ENCODE assay signal across 8 cellular contexts in the genomic region with DNA sequence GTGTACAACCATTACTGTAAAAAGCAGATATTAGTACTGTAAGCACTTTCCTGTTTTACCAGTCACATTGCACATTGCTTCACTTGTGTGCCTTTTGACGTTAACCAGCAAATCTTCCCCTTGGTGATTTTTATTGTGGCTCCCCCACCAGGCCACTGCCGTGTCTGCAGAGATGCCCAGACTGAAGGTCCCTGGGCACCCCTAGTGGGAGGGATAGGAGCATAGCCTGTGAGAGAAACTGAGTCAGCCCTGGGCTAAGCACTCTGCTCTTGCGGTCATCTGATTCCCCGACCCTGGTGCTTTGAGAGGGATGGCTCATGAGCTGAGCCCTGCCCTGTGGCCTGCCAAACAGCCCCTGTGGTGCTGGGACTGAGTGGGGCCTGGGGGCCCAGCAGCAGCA.
DNase-seq lines count a peak whose midpoint lies in the region; ATAC-seq, FAIRE-seq and TF ChIP-seq lines count a peak whose summit lies in the region.

No MANE protein-coding gene starts in this region.

- ATAC-seq in stimulated activated naive CD8-positive, alpha-beta T cell treated with anti-CD3 and anti-CD28 coated beads, Interleukin-15, amount 100 ng/mL, for 72 hours: peak; percentile 82
- ATAC-seq in HG03442 (IDR thresholded peaks at IDR 0.05; ENCODE audit: unreplicated experiment): no peak
- ATAC-seq in HG02763 (IDR thresholded peaks at IDR 0.05; ENCODE audit: unreplicated experiment): no peak

- H3K27me3 ChIP-seq in SK-N-SH (ENCODE audit: insufficient read depth): no peaks in the 10 kb centered on the region
- no peaks in the 10 kb centered on the region for H3K27me3 ChIP-seq in liver (ENCODE audit: control insufficient read depth in 4 of 4, insufficient read depth in 4 of 4, low read length in 3 of 4)

- DNase-seq in GM18507 (ENCODE audit: extremely low spot score, insufficient read length, low read depth): peak; percentile 32
- DNase-seq in SK-N-SH: peak; percentile 56
- DNase-seq in activated naive CD8-positive, alpha-beta T cell treated with anti-CD3 and anti-CD28 coated beads, Interleukin-2, amount 50 U/mL, for 16 hours (ENCODE audit: low read depth, low spot score): peak; percentile 19
- peak; percentile 30 to 55 for DNase-seq in stimulated activated naive CD8-positive, alpha-beta T cell treated with anti-CD3 and anti-CD28 coated beads, Interleukin-15, amount 100 ng/mL, for 72 hours
- no peak for DNase-seq in AG08396 (ENCODE audit: low spot score)

- H3K9me3 ChIP-seq in SK-N-SH: no peaks in the 10 kb centered on the region
- no peaks in the 10 kb centered on the region for H3K9me3 ChIP-seq in liver (ENCODE audit: control insufficient read depth in 4 of 4, low read length in 3 of 4)

- CTCF ChIA-PET in SK-N-SH (lab: Yijun Ruan, JAX): interaction anchor here (0.7 kb wide), 1 partner anchor 19 kb away, joined by 3 read pairs; no protein-coding TSS in a partner anchor

- H3K27me3 Mint-ChIP-seq in stimulated activated naive CD8-positive, alpha-beta T cell treated with anti-CD3 and anti-CD28 coated beads, Interleukin-15, amount 100 ng/mL, for 72 hours: no peaks in the 10 kb centered on the region

- H3F3A ChIP-seq in SK-N-SH (replicated peaks; ENCODE audit: insufficient read depth): no peaks in the 10 kb centered on the region

- H3K4me3 Mint-ChIP-seq in stimulated activated naive CD8-positive, alpha-beta T cell treated with anti-CD3 and anti-CD28 coated beads, Interleukin-15, amount 100 ng/mL, for 72 hours: no peak overlapping the region

- H3K9ac ChIP-seq in SK-N-SH (no peak overlapping the region), liver (ENCODE audit: low read depth in 1 of 2, low read length in 2 of 2) (no peak overlapping the region)

- no peaks in the 10 kb centered on the region for H3K9me2 ChIP-seq in SK-N-SH

- POLR2A ChIA-PET in SK-N-SH (lab: Yijun Ruan, JAX): no interaction called here

- no peaks in the 10 kb centered on the region for H4K20me1 ChIP-seq in SK-N-SH (ENCODE audit: insufficient read depth)

- no peaks in the 10 kb centered on the region for H3K9me3 Mint-ChIP-seq in stimulated activated naive CD8-positive, alpha-beta T cell treated with anti-CD3 and anti-CD28 coated beads, Interleukin-15, amount 100 ng/mL, for 72 hours

- no peak overlapping the region for H2AFZ ChIP-seq in SK-N-SH (ENCODE audit: low read depth)

- no peak overlapping the region for H3K27ac ChIP-seq in SK-N-SH (ENCODE audit: low read depth in 2 of 2, low read length in 1 of 2)
- no peak overlapping the region for H3K27ac ChIP-seq in liver (ENCODE audit: low read depth in 1 of 2, low read length in 2 of 2)

- no peak for TF ChIP-seq EP300 in SK-N-SH (IDR thresholded peaks at IDR 0.05; ENCODE audit: borderline replicate concordance in 1 of 2, low read depth in 1 of 2, low read length in 1 of 2)

- H3K27ac Mint-ChIP-seq in stimulated activated naive CD8-positive, alpha-beta T cell treated with anti-CD3 and anti-CD28 coated beads, Interleukin-15, amount 100 ng/mL, for 72 hours: peak overlapping the region in 1 of 2 donors; percentile 47

- TF ChIP-seq CTCF in SK-N-SH (IDR thresholded peaks at IDR 0.05): peak; percentile 40
- peak; percentile 41 for TF ChIP-seq CTCF in liver (IDR thresholded peaks at IDR 0.05; ENCODE audit: low read depth, low read length, missing input control)

- no peak overlapping the region for H3K4me2 ChIP-seq in SK-N-SH

- TF ChIP-seq RAD21 in SK-N-SH (IDR thresholded peaks at IDR 0.05; ENCODE audit: low read length) (peak; percentile 60), liver (IDR thresholded peaks at IDR 0.05) (peak; percentile 67 to 73)

- H3K4me3 ChIP-seq in SK-N-SH (ENCODE audit: low read depth in 2 of 2, low read length in 1 of 2) (no peak overlapping the region), liver (ENCODE audit: low read depth in 1 of 3, low read length in 3 of 3) (no peak overlapping the region)

- H3K4me1 ChIP-seq in SK-N-SH (ENCODE audit: control insufficient read depth in 1 of 2, insufficient read depth in 2 of 2, low read depth in 1 of 2, low read length in 1 of 2): peaks cover 14 to 18% of the 10 kb centered on the region in 2 experiments; a peak in 3 of 4 replicates
- no peaks in the 10 kb centered on the region for H3K4me1 ChIP-seq in liver (ENCODE audit: control insufficient read depth in 4 of 4, insufficient read depth in 4 of 4, low read length in 3 of 4)

- WGBS in SK-N-SH (ENCODE audit: low lambda C conversion rate): 83% methylated on average over 4 of the region's 4 CpGs
- WGBS in liver: 72% methylated on average over 4 of the region's 4 CpGs

- H3K36me3 ChIP-seq in SK-N-SH (replicated peaks in 1 of 2; ENCODE audit: control insufficient read depth in 1 of 2, insufficient read depth in 2 of 2, low read length in 1 of 2) (peaks cover 0 to 3% of the 10 kb centered on the region in 2 experiments), liver (ENCODE audit: control insufficient read depth in 4 of 4, insufficient read depth in 3 of 4, low read depth in 1 of 4, low read length in 3 of 4) (no peaks in the 10 kb centered on the region)

- no peak for FAIRE-seq in GM18507 (lab: Jason Lieb, UNC)

- peaks cover 62% of the 10 kb centered on the region for H3K4me1 Mint-ChIP-seq in stimulated activated naive CD8-positive, alpha-beta T cell treated with anti-CD3 and anti-CD28 coated beads, Interleukin-15, amount 100 ng/mL, for 72 hours

- peaks cover 14% of the 10 kb centered on the region; the same call in 1 of the 2 replicates for H3K79me2 ChIP-seq in SK-N-SH (ENCODE audit: insufficient read depth)

TF ChIP-seq in SK-N-SH, 30 proteins besides CTCF, POLR2A, EP300 and RAD21:
- TF ChIP-seq JUND (IDR thresholded peaks at IDR 0.05) (no peak), SMC3 (IDR thresholded peaks at IDR 0.05; ENCODE audit: low read depth, low read length) (peak; percentile 35; the same call in 1 of the 2 replicates)
- TF ChIP-seq, protein P1, sequence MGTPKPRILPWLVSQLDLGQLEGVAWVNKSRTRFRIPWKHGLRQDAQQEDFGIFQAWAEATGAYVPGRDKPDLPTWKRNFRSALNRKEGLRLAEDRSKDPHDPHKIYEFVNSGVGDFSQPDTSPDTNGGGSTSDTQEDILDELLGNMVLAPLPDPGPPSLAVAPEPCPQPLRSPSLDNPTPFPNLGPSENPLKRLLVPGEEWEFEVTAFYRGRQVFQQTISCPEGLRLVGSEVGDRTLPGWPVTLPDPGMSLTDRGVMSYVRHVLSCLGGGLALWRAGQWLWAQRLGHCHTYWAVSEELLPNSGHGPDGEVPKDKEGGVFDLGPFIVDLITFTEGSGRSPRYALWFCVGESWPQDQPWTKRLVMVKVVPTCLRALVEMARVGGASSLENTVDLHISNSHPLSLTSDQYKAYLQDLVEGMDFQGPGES (IDR thresholded peaks at IDR 0.05; ENCODE audit: low read depth, low read length): no peak

TF ChIP-seq in liver, 16 proteins besides CTCF, POLR2A, EP300 and RAD21:
- TF ChIP-seq FOXA2 (IDR thresholded peaks at IDR 0.05) (no peak), JUND (IDR thresholded peaks at IDR 0.05) (no peak), NR2F2 (IDR thresholded peaks at IDR 0.05) (no peak), RXRA (IDR thresholded peaks at IDR 0.05) (no peak)
- TF ChIP-seq, protein P2, sequence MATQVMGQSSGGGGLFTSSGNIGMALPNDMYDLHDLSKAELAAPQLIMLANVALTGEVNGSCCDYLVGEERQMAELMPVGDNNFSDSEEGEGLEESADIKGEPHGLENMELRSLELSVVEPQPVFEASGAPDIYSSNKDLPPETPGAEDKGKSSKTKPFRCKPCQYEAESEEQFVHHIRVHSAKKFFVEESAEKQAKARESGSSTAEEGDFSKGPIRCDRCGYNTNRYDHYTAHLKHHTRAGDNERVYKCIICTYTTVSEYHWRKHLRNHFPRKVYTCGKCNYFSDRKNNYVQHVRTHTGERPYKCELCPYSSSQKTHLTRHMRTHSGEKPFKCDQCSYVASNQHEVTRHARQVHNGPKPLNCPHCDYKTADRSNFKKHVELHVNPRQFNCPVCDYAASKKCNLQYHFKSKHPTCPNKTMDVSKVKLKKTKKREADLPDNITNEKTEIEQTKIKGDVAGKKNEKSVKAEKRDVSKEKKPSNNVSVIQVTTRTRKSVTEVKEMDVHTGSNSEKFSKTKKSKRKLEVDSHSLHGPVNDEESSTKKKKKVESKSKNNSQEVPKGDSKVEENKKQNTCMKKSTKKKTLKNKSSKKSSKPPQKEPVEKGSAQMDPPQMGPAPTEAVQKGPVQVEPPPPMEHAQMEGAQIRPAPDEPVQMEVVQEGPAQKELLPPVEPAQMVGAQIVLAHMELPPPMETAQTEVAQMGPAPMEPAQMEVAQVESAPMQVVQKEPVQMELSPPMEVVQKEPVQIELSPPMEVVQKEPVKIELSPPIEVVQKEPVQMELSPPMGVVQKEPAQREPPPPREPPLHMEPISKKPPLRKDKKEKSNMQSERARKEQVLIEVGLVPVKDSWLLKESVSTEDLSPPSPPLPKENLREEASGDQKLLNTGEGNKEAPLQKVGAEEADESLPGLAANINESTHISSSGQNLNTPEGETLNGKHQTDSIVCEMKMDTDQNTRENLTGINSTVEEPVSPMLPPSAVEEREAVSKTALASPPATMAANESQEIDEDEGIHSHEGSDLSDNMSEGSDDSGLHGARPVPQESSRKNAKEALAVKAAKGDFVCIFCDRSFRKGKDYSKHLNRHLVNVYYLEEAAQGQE (IDR thresholded peaks at IDR 0.05): no peak
- TF ChIP-seq, protein P3, sequence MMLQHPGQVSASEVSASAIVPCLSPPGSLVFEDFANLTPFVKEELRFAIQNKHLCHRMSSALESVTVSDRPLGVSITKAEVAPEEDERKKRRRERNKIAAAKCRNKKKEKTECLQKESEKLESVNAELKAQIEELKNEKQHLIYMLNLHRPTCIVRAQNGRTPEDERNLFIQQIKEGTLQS (IDR thresholded peaks at IDR 0.05): no peak
- TF ChIP-seq, protein P4, sequence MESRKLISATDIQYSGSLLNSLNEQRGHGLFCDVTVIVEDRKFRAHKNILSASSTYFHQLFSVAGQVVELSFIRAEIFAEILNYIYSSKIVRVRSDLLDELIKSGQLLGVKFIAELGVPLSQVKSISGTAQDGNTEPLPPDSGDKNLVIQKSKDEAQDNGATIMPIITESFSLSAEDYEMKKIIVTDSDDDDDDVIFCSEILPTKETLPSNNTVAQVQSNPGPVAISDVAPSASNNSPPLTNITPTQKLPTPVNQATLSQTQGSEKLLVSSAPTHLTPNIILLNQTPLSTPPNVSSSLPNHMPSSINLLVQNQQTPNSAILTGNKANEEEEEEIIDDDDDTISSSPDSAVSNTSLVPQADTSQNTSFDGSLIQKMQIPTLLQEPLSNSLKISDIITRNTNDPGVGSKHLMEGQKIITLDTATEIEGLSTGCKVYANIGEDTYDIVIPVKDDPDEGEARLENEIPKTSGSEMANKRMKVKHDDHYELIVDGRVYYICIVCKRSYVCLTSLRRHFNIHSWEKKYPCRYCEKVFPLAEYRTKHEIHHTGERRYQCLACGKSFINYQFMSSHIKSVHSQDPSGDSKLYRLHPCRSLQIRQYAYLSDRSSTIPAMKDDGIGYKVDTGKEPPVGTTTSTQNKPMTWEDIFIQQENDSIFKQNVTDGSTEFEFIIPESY (IDR thresholded peaks at IDR 0.05): no peak
TF ChIP-seq in liver: peak in this region for 0.
